ENCODE assay signal across 9 cellular contexts in genomic region chr10:33337335-33337854, GRCh38. TPM values are rescaled to one million over a fixed set of nuclear protein-coding genes. Genes with fewer than 3 reads are reported as not detected.
DNase-seq lines count a peak whose midpoint lies in the region; ATAC-seq and TF ChIP-seq lines count a peak whose summit lies in the region.
"Had no signal": no experiment of that assay in that cellular context is flagged by ENCODE, and none has a peak within 500 bp of the region (broad histone marks: within the 10 kb centered on the region; RNA-seq: fewer than 3 reads in every experiment).

No MANE protein-coding gene starts in this region.

- DNase-seq in HuH-7 (ENCODE audit: low spot score) (peak; percentile 64), dermis blood vessel endothelial cell (peak; percentile 64), globus pallidus (ENCODE audit: low spot score) (no peak), lower leg skin (ENCODE audit: low spot score in 2 of 2) (no peak)
- DNase-seq in activated CD8-positive, alpha-beta memory T cell treated with anti-CD3 and anti-CD28 coated beads for 24 hours = no peak

- peak overlapping the region; percentile 85 for H3K27ac ChIP-seq in ACC112 (ENCODE audit: low read depth, low read length)
- H3K27ac ChIP-seq in mesodermal cell (ENCODE audit: low read depth, low read length, severe bottlenecking) = peak overlapping the region; percentile 41

- peaks cover 44% of the 10 kb centered on the region for H3K4me1 ChIP-seq in ACC112 (ENCODE audit: control insufficient read depth, insufficient read depth, low read length, unreplicated experiment)
- no peaks in the 10 kb centered on the region for H3K4me1 ChIP-seq in mesodermal cell (ENCODE audit: control insufficient read depth, insufficient read depth, low read length, poor library complexity, severe bottlenecking)

- TF ChIP-seq POLR2A in lower leg skin (IDR thresholded peaks at IDR 0.05) = no peak

- TF ChIP-seq CTCF in lower leg skin (IDR thresholded peaks at IDR 0.05) = no peak

- H3K36me3 ChIP-seq in ACC112 (ENCODE audit: insufficient read depth, low read length) (peaks cover 10% of the 10 kb centered on the region; the same call in 1 of the 2 replicates), mesodermal cell (ENCODE audit: control insufficient read depth, insufficient read depth, low read length) (no peaks in the 10 kb centered on the region)

- WGBS in mesodermal cell (ENCODE audit: insufficient coverage in 2 of 2), 2 experiments = 25 to 51% methylated on average over 4 to 6 of the region's 8 CpGs
- 19 to 37% methylated on average over 8 of the region's 8 CpGs for WGBS in lower leg skin, 2 donors

- H3K4me3 ChIP-seq in ACC112 (ENCODE audit: low read depth, low read length) (peak overlapping the region; percentile 96), mesodermal cell (ENCODE audit: extremely low read depth, insufficient read depth, low read length, poor library complexity, severe bottlenecking) (peak overlapping the region; percentile 91), lower leg skin (ENCODE audit: low read depth, poor library complexity, severe bottlenecking) (no peak overlapping the region)
- H3K4me3 ChIP-seq: GM12878 had no signal

- no peak overlapping the region for H2AFZ ChIP-seq in ACC112 (ENCODE audit: low read length, unreplicated experiment)

- intact Hi-C loops in lower leg skin (cut with DNase I; ENCODE audit: low total_unique reads) = loop anchor here (10.0 kb wide), 1 partner anchor 1297 kb away; no protein-coding TSS in a partner anchor

- no peaks in the 10 kb centered on the region for H3K9me3 ChIP-seq in mesodermal cell (ENCODE audit: control insufficient read depth, low read length)

- no peak for ATAC-seq in HG03196 (IDR thresholded peaks at IDR 0.05; ENCODE audit: unreplicated experiment)
- ATAC-seq: GM12878 had no signal

- H3K27me3 ChIP-seq in ACC112 (ENCODE audit: insufficient read depth, low read length) = no peaks in the 10 kb centered on the region

- peaks cover 50% of the 10 kb centered on the region for H3K79me2 ChIP-seq in ACC112 (ENCODE audit: control insufficient read depth, insufficient read depth, low read length, unreplicated experiment)

RNA-seq across cellular contexts. Expression of gene NRP1, which starts 2.9 kb away (rescaled TPM):
- total RNA-seq in dermis blood vessel endothelial cell (178 and 209 TPM in 2 replicates), lower leg skin (10 to 100 TPM in 3 of 4 donors, 1 to 10 TPM in 1; 8.2 to 24.6 (median 18.7) TPM)
- 131 TPM for polyA plus RNA-seq in mesodermal cell (2013, experiment 1 of 2)
- polyA plus RNA-seq in mesodermal cell (2013, experiment 2 of 2) = 119 TPM

Comparison
In these comparisons a context has a peak if more than half of its experiments do, and no peak if none do; other contexts are left out.
1. DNase-seq: peak in HuH-7 (single experiment) and dermis blood vessel endothelial cell (single experiment); none in globus pallidus (single experiment), lower leg skin (0 of 2) and activated CD8-positive, alpha-beta memory T cell treated with anti-CD3 and anti-CD28 coated beads for 24 hours (single experiment).